ENCODE assay signal across 20 cellular contexts in genomic region chr16:53732296-53732929, GRCh38. TPM values are rescaled to one million over a fixed set of nuclear protein-coding genes. Genes with fewer than 3 reads are reported as not detected.
A peak's percentile ranks its signal among the peaks of the same experiment; 100 is the strongest.
DNase-seq lines count a peak whose midpoint lies in the region; FAIRE-seq and TF ChIP-seq lines count a peak whose summit lies in the region.
"Had no signal": no experiment of that assay in that cellular context is flagged by ENCODE, and none has a peak within 500 bp of the region (broad histone marks: within the 10 kb centered on the region; RNA-seq: fewer than 3 reads in every experiment).

No MANE protein-coding gene starts in this region.

- H3K27ac ChIP-seq in endothelial cell of umbilical vein (ENCODE audit: insufficient read depth, low read depth, low read length) (peak overlapping the region; percentile 21), coronary artery (no peak overlapping the region)
- H3K27ac ChIP-seq: gastroesophageal sphincter had no signal

- DNase-seq in ELR (ENCODE audit: low read depth) (peak; percentile 11), MG63 (peak; percentile 59), endothelial cell of umbilical vein (ENCODE audit: low read depth, low spot score) (peak; percentile 97), nephron progenitor cell (no peak), amygdala (lab: John Stamatoyannopoulos, UW) (no peak), coronary artery (ENCODE audit: low spot score) (no peak), activated gamma-delta T cell (lab: John Stamatoyannopoulos, UW) (no peak)
- DNase-seq: activated CD4-positive, alpha-beta T cell treated with anti-CD3 and anti-CD28 coated beads for 1 hour; activated T-cell treated with anti-CD3 and anti-CD28 coated beads, Interleukin-2, amount 50 U/mL, for 1 hour; aorta; CD8-positive, alpha-beta T cell; effector CD8-positive, alpha-beta T cell; kidney; MM.1S; natural killer cell; NCI-H446 treated with DMSO at 0.1 percent for 48 hours; T-helper 17 cell had no signal

- H3K9ac ChIP-seq in endothelial cell of umbilical vein (replicated peaks; ENCODE audit: extremely low read depth, insufficient read depth, low read length), result no peak overlapping the region

- no peak overlapping the region for H3K4me3 Mint-ChIP-seq in nephron progenitor cell
- H3K4me3 Mint-ChIP-seq: CD8-positive, alpha-beta T cell; natural killer cell; T-helper 17 cell had no signal

- peak; percentile 8 for FAIRE-seq in endothelial cell of umbilical vein (lab: Jason Lieb, UNC)
- FAIRE-seq: H54, kidney, RCC 7860 had no signal

- peak overlapping the region; percentile 74 for H3K27ac Mint-ChIP-seq in nephron progenitor cell
- H3K27ac Mint-ChIP-seq: CD8-positive, alpha-beta T cell; natural killer cell; T-helper 17 cell had no signal

- POLR2A ChIA-PET in endothelial cell of umbilical vein (lab: Charles Lee), result no interaction called here

- CTCF ChIA-PET in endothelial cell of umbilical vein (lab: Charles Lee), result no interaction called here

- peaks cover 14% of the 10 kb centered on the region for H3K79me2 ChIP-seq in endothelial cell of umbilical vein (ENCODE audit: control insufficient read depth, insufficient read depth, low read length)

- intact Hi-C loops in endothelial cell of umbilical vein (cut with micrococcal nuclease), result no loop called here

- dilution Hi-C loops in endothelial cell of umbilical vein (cut with MboI; ENCODE audit: extremely low pct_ligation_motif_present, low sequenced_read_pairs), result no loop called here

- no peaks in the 10 kb centered on the region for H3K27me3 ChIP-seq in MG63
- H3K27me3 ChIP-seq in endothelial cell of umbilical vein (ENCODE audit: control insufficient read depth in 2 of 2, insufficient read depth in 2 of 2, low read length in 2 of 2), result no peaks in the 10 kb centered on the region
- H3K27me3 ChIP-seq: gastroesophageal sphincter had no signal

- H4K20me1 ChIP-seq in endothelial cell of umbilical vein (replicated peaks; ENCODE audit: control insufficient read depth, extremely low read depth, insufficient read depth, low read length), result no peaks in the 10 kb centered on the region

- H3K9me1 ChIP-seq in endothelial cell of umbilical vein (replicated peaks; ENCODE audit: control insufficient read depth, extremely low read depth, insufficient read depth, low read length), result no peaks in the 10 kb centered on the region

- no peak for TF ChIP-seq CTCF in endothelial cell of umbilical vein (IDR thresholded peaks at IDR 0.05; ENCODE audit: extremely low read depth in 1 of 2, insufficient read depth in 1 of 2, low read depth in 1 of 2, low read length in 2 of 2)
- no peak for TF ChIP-seq CTCF in nephron progenitor cell (IDR thresholded peaks at IDR 0.05)
- TF ChIP-seq CTCF in coronary artery (IDR thresholded peaks at IDR 0.05), result no peak

- no peaks in the 10 kb centered on the region for H3K9me3 ChIP-seq in MG63
- no peaks in the 10 kb centered on the region for H3K9me3 ChIP-seq in endothelial cell of umbilical vein (replicated peaks; ENCODE audit: control insufficient read depth, insufficient read depth, low read length)
- H3K9me3 ChIP-seq: gastroesophageal sphincter had no signal

- no peaks in the 10 kb centered on the region for H3K27me3 Mint-ChIP-seq in nephron progenitor cell (ENCODE audit: low read depth, poor library complexity)
- H3K27me3 Mint-ChIP-seq: T-helper 17 cell had no signal

- H3K9me3 Mint-ChIP-seq in nephron progenitor cell, result no peaks in the 10 kb centered on the region
- H3K9me3 Mint-ChIP-seq: CD8-positive, alpha-beta T cell; natural killer cell had no signal

- no peaks in the 10 kb centered on the region; the same call in 1 of the 2 replicates for H3K36me3 ChIP-seq in MG63
- H3K36me3 ChIP-seq in endothelial cell of umbilical vein (ENCODE audit: control insufficient read depth in 2 of 2, extremely low read depth in 1 of 2, insufficient read depth in 2 of 2, low read length in 2 of 2), result no peaks in the 10 kb centered on the region
- H3K36me3 ChIP-seq: gastroesophageal sphincter had no signal

- H2AFZ ChIP-seq in endothelial cell of umbilical vein (ENCODE audit: low read depth, low read length), result no peak overlapping the region

- H3K4me2 ChIP-seq in endothelial cell of umbilical vein (ENCODE audit: insufficient read depth, low read length), result no peak overlapping the region

- BruUV-seq in endothelial cell of umbilical vein (replicated peaks; lab: Mats Ljungman, UMichigan), result no TSS peak

- H3K4me3 ChIP-seq in MG63 (no peak overlapping the region), endothelial cell of umbilical vein (replicated peaks in 1 of 3; ENCODE audit: insufficient read depth in 1 of 3, low read depth in 1 of 3, low read length in 3 of 3) (no peak overlapping the region), coronary artery (no peak overlapping the region)
- H3K4me3 ChIP-seq: gastroesophageal sphincter had no signal

- H3K36me3 Mint-ChIP-seq in nephron progenitor cell (ENCODE audit: low read depth), result peaks cover 16% of the 10 kb centered on the region
- H3K36me3 Mint-ChIP-seq: CD8-positive, alpha-beta T cell; natural killer cell had no signal

- no peak for TF ChIP-seq POLR2A in endothelial cell of umbilical vein (IDR thresholded peaks at IDR 0.05; ENCODE audit: low read depth, low read length)

- no peaks in the 10 kb centered on the region for H3K4me1 ChIP-seq in endothelial cell of umbilical vein (ENCODE audit: control insufficient read depth, extremely low read depth, insufficient read depth, low read length)

- H3K4me1 Mint-ChIP-seq in nephron progenitor cell, result peaks cover 46% of the 10 kb centered on the region

TF ChIP-seq in endothelial cell of umbilical vein, 7 proteins besides CTCF, POLR2A, EP300 and RAD21:
- TF ChIP-seq MYC (IDR thresholded peaks at IDR 0.05; ENCODE audit: low read depth, low read length) (no peak), FOS (IDR thresholded peaks at IDR 0.05; ENCODE audit: borderline replicate concordance, insufficient read depth, low read length) (no peak), JUN (IDR thresholded peaks at IDR 0.05; ENCODE audit: borderline replicate concordance, insufficient read depth, insufficient read length, low read depth) (no peak), MAX (IDR thresholded peaks at IDR 0.05; ENCODE audit: insufficient read depth, insufficient read length) (no peak), POLR2AphosphoS5 (IDR thresholded peaks at IDR 0.05; ENCODE audit: insufficient read depth, low read depth, low read length) (no peak), EZH2 (IDR thresholded peaks at IDR 0.05; ENCODE audit: borderline replicate concordance, low read depth, low read length, severe bottlenecking) (no peak), GATA2 (IDR thresholded peaks at IDR 0.05; ENCODE audit: insufficient read depth, insufficient read length, low read depth, low read length) (no peak)
TF ChIP-seq in endothelial cell of umbilical vein: peak in this region for 0.

RNA-seq across cellular contexts. Expression of gene FTO, which starts 28.5 kb away (rescaled TPM):
- 88.6 TPM in 2 replicates for total RNA-seq in MG63 (2014; rRNA removed; shearing (Covaris generic); ENCODE audit: low replicate concordance)
- total RNA-seq in endothelial cell of umbilical vein, result 77.8 and 87.1 TPM in 2 replicates
- polyA plus RNA-seq in endothelial cell of umbilical vein, result 41.9 and 48.6 TPM in 2 replicates
- polyA plus RNA-seq in endothelial cell of umbilical vein (2011; cell fraction: cytosol; rRNA removed), result 59.1 and 69.1 TPM in 2 replicates
- polyA plus RNA-seq in endothelial cell of umbilical vein (2011; cell fraction: nucleus; rRNA removed), result 38.7 and 48.4 TPM in 2 replicates
- 64.7 and 81.4 TPM in 2 replicates for polyA plus RNA-seq in endothelial cell of umbilical vein (2012)
- 104 and 122 TPM in 2 replicates for polyA minus RNA-seq in endothelial cell of umbilical vein
- polyA minus RNA-seq in endothelial cell of umbilical vein (2011; cell fraction: cytosol; rRNA and poly(A)+ RNA removed), result 28.4 TPM
- polyA minus RNA-seq in endothelial cell of umbilical vein (2011; cell fraction: nucleus; rRNA and poly(A)+ RNA removed), result 81.9 and 116 TPM in 2 replicates

RNA-seq across cellular contexts. Expression of gene RPGRIP1L, which starts 28.8 kb away (rescaled TPM):
- 13.5 and 20.6 TPM in 2 replicates for total RNA-seq in MG63 (2014; rRNA removed; shearing (Covaris generic); ENCODE audit: low replicate concordance)
- 9.7 and 13.2 TPM in 2 replicates for total RNA-seq in endothelial cell of umbilical vein
- polyA plus RNA-seq in endothelial cell of umbilical vein, result 2.3 and 3.2 TPM in 2 replicates
- polyA plus RNA-seq in endothelial cell of umbilical vein (2011; cell fraction: cytosol; rRNA removed), result 3.7 and 3.8 TPM in 2 replicates
- polyA plus RNA-seq in endothelial cell of umbilical vein (2011; cell fraction: nucleus; rRNA removed), result 7.8 and 10.0 TPM in 2 replicates
- 10.2 and 11.1 TPM in 2 replicates for polyA plus RNA-seq in endothelial cell of umbilical vein (2012)
- polyA minus RNA-seq in endothelial cell of umbilical vein, result 8.4 and 9.7 TPM in 2 replicates
- 4.1 TPM for polyA minus RNA-seq in endothelial cell of umbilical vein (2011; cell fraction: cytosol; rRNA and poly(A)+ RNA removed)
- 13.3 and 18.0 TPM in 2 replicates for polyA minus RNA-seq in endothelial cell of umbilical vein (2011; cell fraction: nucleus; rRNA and poly(A)+ RNA removed)

Comparison
In these comparisons a context has a peak if more than half of its experiments do, and no peak if none do; other contexts are left out.
1. DNase-seq: peak in ELR (single experiment), MG63 (single experiment) and endothelial cell of umbilical vein (single experiment); none in nephron progenitor cell (single experiment), amygdala (0 of 56), coronary artery (single experiment) and activated gamma-delta T cell (single experiment).